1 cellular context compared by ENCODE assay signal in genomic region chr3:46391526-46391925, GRCh38. TPM values are rescaled to one million over a fixed set of nuclear protein-coding genes. Genes with fewer than 3 reads are reported as not detected.
"Had no signal": no experiment of that assay in that cellular context is flagged by ENCODE, and none has a peak within 500 bp of the region (broad histone marks: within the 10 kb centered on the region; RNA-seq: fewer than 3 reads in every experiment).

No MANE protein-coding gene starts in this region.

RNA-seq across cellular contexts. Expression of gene CCRL2, which starts 15.5 kb away (rescaled TPM):
- total RNA-seq: WTC11 had no signal

RNA-seq across cellular contexts. Expression of gene CCR5, which starts 20.8 kb away (rescaled TPM):
- total RNA-seq: WTC11 had no signal

RNA-seq across cellular contexts. Expression of gene CCR2, which starts 37.6 kb away (rescaled TPM):
- total RNA-seq: WTC11 had no signal
